In genomic region chr6:31462026-31462963, GRCh38 we compare ENCODE assay signal across 7 cellular contexts. TPM values are rescaled to one million over a fixed set of nuclear protein-coding genes. Genes with fewer than 3 reads are reported as not detected.
A peak's percentile ranks its signal among the peaks of the same experiment; 100 is the strongest.
DNase-seq lines count a peak whose midpoint lies in the region; ATAC-seq and TF ChIP-seq lines count a peak whose summit lies in the region.

No MANE protein-coding gene starts in this region.

- H3K4me3 Mint-ChIP-seq in activated CD8-positive, alpha-beta T cell treated with anti-CD3 and anti-CD28 coated beads, Interleukin-2, amount 10 ng/mL, durations not matched to agents 7 days and 5 days: peak overlapping the region; percentile 98

- H3K36me3 Mint-ChIP-seq in activated CD8-positive, alpha-beta T cell treated with anti-CD3 and anti-CD28 coated beads, Interleukin-2, amount 10 ng/mL, durations not matched to agents 7 days and 5 days (ENCODE audit: low read depth): peaks cover 39% of the 10 kb centered on the region

- POLR2A ChIA-PET in activated CD8-positive, alpha-beta T cell treated with anti-CD3 and anti-CD28 coated beads, Interleukin-2, amount 10 ng/mL, durations not matched to agents 7 days and 5 days (lab: Charles Lee): interaction anchor here (0.8 to 1.0 kb wide), 4 partner anchors 35 to 89 kb away, joined by 3 to 6 read pairs (median 4); partner anchors contain the start of gene MICB

- H3K27ac ChIP-seq in stomach (peak overlapping the region; percentile 79 to 84 (median 83)), aorta (ENCODE audit: low read depth in 1 of 2, low read length in 2 of 2) (no peak overlapping the region)

- no peak for TF ChIP-seq CTCF in stomach (IDR thresholded peaks at IDR 0.05)

- intact Hi-C loops in stomach (cut with DNase I; ENCODE audit: low total_unique reads) (no loop called here), aorta (cut with DNase I) (no loop called here)

- peak overlapping the region; percentile 90 for H3K27ac Mint-ChIP-seq in activated CD8-positive, alpha-beta T cell treated with anti-CD3 and anti-CD28 coated beads, Interleukin-2, amount 10 ng/mL, durations not matched to agents 7 days and 5 days

- H3K4me1 Mint-ChIP-seq in activated CD8-positive, alpha-beta T cell treated with anti-CD3 and anti-CD28 coated beads, Interleukin-2, amount 10 ng/mL, durations not matched to agents 7 days and 5 days (ENCODE audit: low read depth): peaks cover 46% of the 10 kb centered on the region

- peak; percentile 11 for ATAC-seq in HG02870 (IDR thresholded peaks at IDR 0.05; ENCODE audit: unreplicated experiment)
- ATAC-seq in activated CD8-positive, alpha-beta T cell treated with anti-CD3 and anti-CD28 coated beads, Interleukin-2, amount 10 ng/mL, durations not matched to agents 7 days and 5 days: no peak
- no peak for ATAC-seq in aorta (ENCODE audit: low FRiP score)
- no peak for ATAC-seq in HG03108 (IDR thresholded peaks at IDR 0.05; ENCODE audit: unreplicated experiment)

- no peak for TF ChIP-seq POLR2A in stomach (IDR thresholded peaks at IDR 0.05)

- H3K9me3 Mint-ChIP-seq in activated CD8-positive, alpha-beta T cell treated with anti-CD3 and anti-CD28 coated beads, Interleukin-2, amount 10 ng/mL, durations not matched to agents 7 days and 5 days (ENCODE audit: insufficient read depth): no peaks in the 10 kb centered on the region

- H3K27me3 Mint-ChIP-seq in activated CD8-positive, alpha-beta T cell treated with anti-CD3 and anti-CD28 coated beads, Interleukin-2, amount 10 ng/mL, durations not matched to agents 7 days and 5 days (ENCODE audit: low read depth): peaks cover 8% of the 10 kb centered on the region

- H3K9me3 ChIP-seq in stomach (no peaks in the 10 kb centered on the region), aorta (ENCODE audit: control insufficient read depth, low read length) (no peaks in the 10 kb centered on the region)

- CTCF ChIA-PET in activated CD8-positive, alpha-beta T cell treated with anti-CD3 and anti-CD28 coated beads, Interleukin-2, amount 10 ng/mL, durations not matched to agents 7 days and 5 days (lab: Charles Lee): interaction anchor here (0.6 to 2.4 kb wide), 10 partner anchors 9 to 383 kb away, joined by 3 to 10 read pairs (median 3); no protein-coding TSS in a partner anchor

- no peak for DNase-seq in activated CD8-positive, alpha-beta T cell treated with anti-CD3 and anti-CD28 coated beads, Interleukin-2, amount 10 ng/mL, durations not matched to agents 7 days and 5 days
- peak; percentile 31 for DNase-seq in iris pigment epithelial cell (ENCODE audit: low read depth)
- no peak for DNase-seq in stomach
- DNase-seq in GDM1 (lab: John Stamatoyannopoulos, UW): no peak
- DNase-seq in aorta: no peak

- H3K36me3 ChIP-seq in stomach (peaks cover 0 to 3% (median 1%) of the 10 kb centered on the region in 4 donors), aorta (ENCODE audit: control insufficient read depth in 1 of 2, insufficient read depth in 2 of 2, low read length in 1 of 2) (no peaks in the 10 kb centered on the region)

- H3K27me3 ChIP-seq in stomach: peaks cover 0 to 4% (median 0%) of the 10 kb centered on the region in 3 donors
- H3K27me3 ChIP-seq in aorta (ENCODE audit: control insufficient read depth in 1 of 2, insufficient read depth in 2 of 2, low read length in 1 of 2): no peaks in the 10 kb centered on the region

- TF ChIP-seq EP300 in stomach (IDR thresholded peaks at IDR 0.05): no peak

- peaks cover 12 to 46% (median 16%) of the 10 kb centered on the region in 4 donors for H3K4me1 ChIP-seq in stomach
- H3K4me1 ChIP-seq in aorta (ENCODE audit: control insufficient read depth in 1 of 2, insufficient read depth in 2 of 2, low read length in 2 of 2): no peaks in the 10 kb centered on the region

- 54 to 59% (median 56%) methylated on average over 11 of the region's 11 CpGs for WGBS in stomach, 5 donors
- WGBS in aorta, 2 donors: 58 to 59% methylated on average over 11 of the region's 11 CpGs

- H3K4me3 ChIP-seq in stomach (peak overlapping the region; percentile 42 to 56 (median 54)), aorta (ENCODE audit: low read length in 2 of 2) (no peak overlapping the region)

RNA-seq across cellular contexts. Expression of gene MICB, which starts 35.6 kb away (rescaled TPM):
- total RNA-seq in activated CD8-positive, alpha-beta T cell treated with anti-CD3 and anti-CD28 coated beads, Interleukin-2, amount 10 ng/mL, durations not matched to agents 7 days and 5 days: 10 to 100 TPM; 49.0 TPM
- total RNA-seq in stomach (1 to 10 TPM in 1 of 5 donors, under 1 TPM in 2, not detected in 2; 0.29 to 1.7 (median 0.89) TPM), aorta (1 to 10 TPM; 4.7 to 6.2 TPM)
- polyA plus RNA-seq in stomach (1 to 10 TPM in 1 of 3 donors, under 1 TPM in 2; 0.76 to 1.4 (median 0.83) TPM), aorta (1 to 10 TPM; 1.8 to 3.5 TPM)

RNA-seq across cellular contexts. Expression of gene MICA, which starts 58.9 kb away (rescaled TPM):
- total RNA-seq in activated CD8-positive, alpha-beta T cell treated with anti-CD3 and anti-CD28 coated beads, Interleukin-2, amount 10 ng/mL, durations not matched to agents 7 days and 5 days: 1 to 10 TPM; 8.7 to 9.0 TPM
- total RNA-seq in stomach (10 to 100 TPM in 3 of 5 donors, 1 to 10 TPM in 2; 2.0 to 13.4 (median 11.1) TPM), aorta (10 to 100 TPM; 19.8 to 29.2 TPM)
- polyA plus RNA-seq in stomach (10 to 100 TPM in 2 of 3 donors, 1 to 10 TPM in 1; 9.9 to 13.6 (median 13.1) TPM), aorta (10 to 100 TPM; 25.3 to 89.6 TPM)

Comparison
In these comparisons a context has a peak if more than half of its experiments do, and no peak if none do; other contexts are left out.
1. H3K27ac ChIP-seq: peak in stomach (5 of 5); none in aorta (0 of 2).
2. H3K4me3 ChIP-seq: peak in stomach (4 of 4); none in aorta (0 of 2).
3. RNA of gene MICB, which starts 35.6 kb away (total RNA-seq): 49.0 TPM in activated CD8-positive, alpha-beta T cell treated with anti-CD3 and anti-CD28 coated beads, Interleukin-2, amount 10 ng/mL, durations not matched to agents 7 days and 5 days; 4.7 to 6.2 TPM in aorta and 0.29 to 1.7 TPM in stomach; every median in the first group is over 4 times any median in the second.